In the genomic region with DNA sequence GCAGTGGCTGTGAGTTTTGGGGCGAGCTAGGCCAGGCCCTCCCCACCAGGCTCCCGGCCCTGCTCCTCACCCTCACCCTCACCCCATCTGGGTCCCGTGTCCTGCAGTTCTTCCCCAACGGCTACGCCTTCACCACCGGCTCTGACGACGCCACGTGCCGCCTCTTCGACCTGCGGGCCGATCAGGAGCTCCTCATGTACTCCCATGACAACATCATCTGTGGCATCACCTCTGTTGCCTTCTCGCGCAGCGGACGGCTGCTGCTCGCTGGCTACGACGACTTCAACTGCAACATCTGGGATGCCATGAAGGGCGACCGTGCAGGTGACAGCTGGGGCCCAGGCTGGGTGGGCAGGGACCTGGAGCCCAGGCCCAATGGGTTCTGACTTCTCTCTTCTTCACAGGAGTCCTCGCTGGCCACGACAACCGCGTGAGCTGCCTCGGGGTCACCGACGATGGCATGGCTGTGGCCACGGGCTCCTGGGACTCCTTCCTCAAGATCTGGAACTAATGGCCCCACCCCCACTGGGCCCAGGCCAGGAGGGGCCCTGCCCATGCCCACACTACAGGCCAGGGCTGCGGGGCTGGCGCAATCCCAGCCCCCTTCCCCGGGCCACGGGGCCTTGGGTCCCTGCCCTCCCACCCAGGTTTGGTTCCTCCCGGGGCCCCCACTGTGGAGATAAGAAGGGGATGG, we compare ENCODE assay signal across 1 cellular context.
TF ChIP-seq lines count a peak whose summit lies in the region.

No MANE protein-coding gene starts in this region.

TF ChIP-seq in SK-N-SH, 30 proteins besides CTCF, POLR2A, EP300 and RAD21 (continued from another document):
- TF ChIP-seq, protein P1, sequence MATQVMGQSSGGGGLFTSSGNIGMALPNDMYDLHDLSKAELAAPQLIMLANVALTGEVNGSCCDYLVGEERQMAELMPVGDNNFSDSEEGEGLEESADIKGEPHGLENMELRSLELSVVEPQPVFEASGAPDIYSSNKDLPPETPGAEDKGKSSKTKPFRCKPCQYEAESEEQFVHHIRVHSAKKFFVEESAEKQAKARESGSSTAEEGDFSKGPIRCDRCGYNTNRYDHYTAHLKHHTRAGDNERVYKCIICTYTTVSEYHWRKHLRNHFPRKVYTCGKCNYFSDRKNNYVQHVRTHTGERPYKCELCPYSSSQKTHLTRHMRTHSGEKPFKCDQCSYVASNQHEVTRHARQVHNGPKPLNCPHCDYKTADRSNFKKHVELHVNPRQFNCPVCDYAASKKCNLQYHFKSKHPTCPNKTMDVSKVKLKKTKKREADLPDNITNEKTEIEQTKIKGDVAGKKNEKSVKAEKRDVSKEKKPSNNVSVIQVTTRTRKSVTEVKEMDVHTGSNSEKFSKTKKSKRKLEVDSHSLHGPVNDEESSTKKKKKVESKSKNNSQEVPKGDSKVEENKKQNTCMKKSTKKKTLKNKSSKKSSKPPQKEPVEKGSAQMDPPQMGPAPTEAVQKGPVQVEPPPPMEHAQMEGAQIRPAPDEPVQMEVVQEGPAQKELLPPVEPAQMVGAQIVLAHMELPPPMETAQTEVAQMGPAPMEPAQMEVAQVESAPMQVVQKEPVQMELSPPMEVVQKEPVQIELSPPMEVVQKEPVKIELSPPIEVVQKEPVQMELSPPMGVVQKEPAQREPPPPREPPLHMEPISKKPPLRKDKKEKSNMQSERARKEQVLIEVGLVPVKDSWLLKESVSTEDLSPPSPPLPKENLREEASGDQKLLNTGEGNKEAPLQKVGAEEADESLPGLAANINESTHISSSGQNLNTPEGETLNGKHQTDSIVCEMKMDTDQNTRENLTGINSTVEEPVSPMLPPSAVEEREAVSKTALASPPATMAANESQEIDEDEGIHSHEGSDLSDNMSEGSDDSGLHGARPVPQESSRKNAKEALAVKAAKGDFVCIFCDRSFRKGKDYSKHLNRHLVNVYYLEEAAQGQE (IDR thresholded peaks at IDR 0.05; ENCODE audit: low read depth, low read length) = no peak
- no peak for TF ChIP-seq MEF2A (IDR thresholded peaks at IDR 0.05; ENCODE audit: borderline replicate concordance, low read depth)
- no peak for TF ChIP-seq MXI1 (IDR thresholded peaks at IDR 0.05; ENCODE audit: low read depth, low read length)
- TF ChIP-seq POLR2AphosphoS5 (IDR thresholded peaks at IDR 0.05; ENCODE audit: low read depth, low read length) = no peak
- TF ChIP-seq TAF1 (IDR thresholded peaks at IDR 0.05; ENCODE audit: borderline replicate concordance, low read depth, low read length) = no peak
TF ChIP-seq in SK-N-SH: peak in this region for 0.
